Comparison of ENCODE assay signal across 16 cellular contexts in the genomic region with DNA sequence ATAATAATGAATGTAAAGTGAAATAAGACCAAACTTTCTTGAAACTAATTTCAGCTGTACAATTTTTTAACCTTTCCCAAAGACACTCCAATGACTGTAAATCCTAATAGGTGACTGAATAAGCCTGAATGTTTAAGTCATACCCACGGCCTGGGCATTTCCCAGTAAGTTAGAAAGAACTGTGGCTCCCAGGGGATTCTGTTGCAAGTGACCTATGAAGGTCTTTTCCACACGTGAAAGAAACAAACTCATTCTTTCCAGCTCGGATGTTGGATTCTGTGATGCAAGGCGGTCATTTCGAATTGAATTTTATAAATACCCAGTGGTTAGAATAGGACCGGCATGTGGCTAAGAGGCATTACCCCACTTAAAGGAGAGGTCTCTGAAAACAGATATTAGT.
"Had no signal": no experiment of that assay in that cellular context is flagged by ENCODE, and none has a peak within 500 bp of the region (broad histone marks: within the 10 kb centered on the region; RNA-seq: fewer than 3 reads in every experiment).

No MANE protein-coding gene starts in this region.

- H3K27me3 ChIP-seq: adrenal gland, body of pancreas, foreskin keratinocyte, neutrophil had no signal

- H3K36me3 Mint-ChIP-seq: stimulated activated naive B cell treated with anti-CD40 and anti-IgM and Interleukin-4, amounts not matched to agents 10 μg/mL and 1 μg/mL and 100 μg/mL, for 72 hours; T-cell had no signal

- ATAC-seq: activated T-cell treated with anti-CD3 and anti-CD28 coated beads, Interleukin-2, amount 50 U/mL, for 72 hours; body of pancreas; effector memory CD8-positive, alpha-beta T cell; foreskin keratinocyte; left lobe of liver; stimulated activated naive B cell treated with anti-CD40 and anti-IgM and Interleukin-4, amounts not matched to agents 10 μg/mL and 1 μg/mL and 100 μg/mL, for 72 hours; T-cell had no signal

- H3K27me3 Mint-ChIP-seq: activated CD4-positive, alpha-beta T cell treated with anti-CD3 and anti-CD28 coated beads, Interleukin-2, amount 10 ng/mL, durations not matched to agents 7 days and 5 days; effector memory CD8-positive, alpha-beta T cell; stimulated activated naive B cell treated with anti-CD40 and anti-IgM and Interleukin-4, amounts not matched to agents 10 μg/mL and 1 μg/mL and 100 μg/mL, for 72 hours; T-cell had no signal

- H2AFZ ChIP-seq: parathyroid adenoma had no signal

- H3K9ac ChIP-seq: parathyroid adenoma had no signal

- H3K4me1 Mint-ChIP-seq: activated CD4-positive, alpha-beta T cell treated with anti-CD3 and anti-CD28 coated beads, Interleukin-2, amount 10 ng/mL, durations not matched to agents 7 days and 5 days; stimulated activated naive B cell treated with anti-CD40 and anti-IgM and Interleukin-4, amounts not matched to agents 10 μg/mL and 1 μg/mL and 100 μg/mL, for 72 hours; T-cell had no signal

- H3K27ac Mint-ChIP-seq: activated CD4-positive, alpha-beta T cell treated with anti-CD3 and anti-CD28 coated beads, Interleukin-2, amount 10 ng/mL, durations not matched to agents 7 days and 5 days; activated T-cell treated with anti-CD3 and anti-CD28 coated beads, Interleukin-2, amount 50 U/mL, for 72 hours; effector memory CD8-positive, alpha-beta T cell; stimulated activated naive B cell treated with anti-CD40 and anti-IgM and Interleukin-4, amounts not matched to agents 10 μg/mL and 1 μg/mL and 100 μg/mL, for 72 hours; T-cell had no signal

- H3K4me3 Mint-ChIP-seq: activated CD4-positive, alpha-beta T cell treated with anti-CD3 and anti-CD28 coated beads, Interleukin-2, amount 10 ng/mL, durations not matched to agents 7 days and 5 days; activated T-cell treated with anti-CD3 and anti-CD28 coated beads, Interleukin-2, amount 50 U/mL, for 72 hours; effector memory CD8-positive, alpha-beta T cell; stimulated activated naive B cell treated with anti-CD40 and anti-IgM and Interleukin-4, amounts not matched to agents 10 μg/mL and 1 μg/mL and 100 μg/mL, for 72 hours; T-cell had no signal

- H3K9me3 ChIP-seq: adrenal gland, body of pancreas, neutrophil had no signal

- H3K4me3 ChIP-seq: adrenal gland, body of pancreas had no signal

- H3K79me2 ChIP-seq: parathyroid adenoma had no signal

- DNase-seq: activated CD4-positive, alpha-beta T cell treated with anti-CD3 and anti-CD28 coated beads, Interleukin-2, amount 10 ng/mL, durations not matched to agents 7 days and 5 days; activated CD4-positive, CD25-positive, alpha-beta regulatory T cell; activated effector memory CD4-positive, alpha-beta T cell treated with anti-CD3 and anti-CD28 coated beads, Interleukin-2, amount 50 U/mL, for 16 hours; activated naive CD4-positive, alpha-beta T cell treated with anti-CD3 and anti-CD28 coated beads, Interleukin-2, amount 50 U/mL, for 16 hours; activated T-cell treated with anti-CD3 and anti-CD28 coated beads, Interleukin-2, amount 50 U/mL, for 72 hours; adrenal gland; body of pancreas; effector memory CD8-positive, alpha-beta T cell; foreskin keratinocyte; glutamatergic neuron; hippocampal formation; stimulated activated naive B cell treated with anti-CD40 and anti-IgM and Interleukin-4, amounts not matched to agents 10 μg/mL and 1 μg/mL and 100 μg/mL, for 72 hours; T-cell had no signal

- H3K27ac ChIP-seq: adrenal gland, body of pancreas, foreskin keratinocyte, neutrophil, parathyroid adenoma had no signal

- H3K9me3 Mint-ChIP-seq: activated CD4-positive, alpha-beta T cell treated with anti-CD3 and anti-CD28 coated beads, Interleukin-2, amount 10 ng/mL, durations not matched to agents 7 days and 5 days had no signal

- H3K36me3 ChIP-seq: adrenal gland, neutrophil had no signal

- H3K4me1 ChIP-seq: adrenal gland, body of pancreas, foreskin keratinocyte, parathyroid adenoma had no signal
